In the genomic region with DNA sequence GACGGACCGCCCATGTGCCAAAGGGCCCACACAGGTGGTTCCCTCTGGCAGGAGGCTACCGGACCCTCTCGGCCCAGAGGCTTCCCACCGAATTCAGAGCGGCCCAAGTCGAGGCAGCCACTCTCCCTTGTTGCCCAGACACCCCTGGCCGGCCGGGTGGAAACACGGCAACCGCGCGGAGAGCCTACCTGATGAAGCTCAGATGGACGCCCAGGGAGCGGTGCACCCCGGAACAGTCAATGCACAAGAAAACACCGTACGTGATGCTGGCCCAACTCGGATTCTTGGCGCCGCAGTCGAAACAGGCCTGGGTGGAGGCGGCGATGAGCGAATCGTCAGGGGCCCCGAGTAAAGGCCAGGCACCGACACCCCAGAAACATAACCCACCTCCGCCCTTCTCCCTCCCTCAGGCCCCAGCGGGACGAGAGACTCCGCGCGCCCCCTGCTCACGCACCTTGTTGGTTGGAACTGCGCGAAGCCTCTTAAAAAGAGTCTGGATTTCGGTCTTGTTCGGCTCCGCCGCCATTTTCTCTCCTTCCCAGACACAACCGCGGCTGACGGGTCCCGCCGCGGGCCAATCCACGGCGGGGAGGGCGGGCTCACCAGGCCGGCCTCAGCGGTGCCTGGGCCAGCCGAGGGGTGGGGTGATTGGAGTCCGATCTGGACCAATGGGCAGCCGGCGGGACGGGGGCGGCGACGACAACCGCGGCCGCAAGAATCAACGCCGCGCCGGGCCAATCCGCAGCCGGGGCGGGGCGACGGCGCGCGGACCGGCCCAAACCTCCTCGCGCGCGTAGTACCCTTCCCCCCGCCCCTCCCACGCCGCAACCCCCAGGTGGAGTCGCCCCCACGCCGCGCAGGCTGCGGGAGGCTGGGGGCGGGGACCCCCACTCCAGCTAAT, we compare ENCODE assay signal across 8 cellular contexts. TPM values are rescaled to one million over a fixed set of nuclear protein-coding genes. Genes with fewer than 3 reads are reported as not detected.
DNase-seq lines count a peak whose midpoint lies in the region; ATAC-seq and TF ChIP-seq lines count a peak whose summit lies in the region.

A gene (minus strand): TSS at position 552 of the 901 bp plus-strand sequence. CDS start 26 bp downstream, at position 526.

- ATAC-seq in HG03439 (IDR thresholded peaks at IDR 0.05; ENCODE audit: unreplicated experiment), result peak; percentile 87

- DNase-seq in BE2C (peak; percentile 94), GM19238 (ENCODE audit: insufficient read length, low spot score) (peak; percentile 100), NCI-H510A (lab: John Stamatoyannopoulos, UW) (peak; percentile 72), cerebellum (ENCODE audit: low spot score) (peak; percentile 100), kidney glomerular epithelial cell (lab: John Stamatoyannopoulos, UW) (peak; percentile 89)
- peak; percentile 92 to 93 for DNase-seq in activated CD4-positive, alpha-beta T cell treated with anti-CD3 and anti-CD28 coated beads for 24 hours (ENCODE audit: low read depth in 2 of 2)
- peak; percentile 92 to 96 for DNase-seq in stimulated activated CD4-positive, alpha-beta T cell treated with anti-CD3 and anti-CD28 coated beads, Interleukin-15, amount 100 ng/mL, for 48 hours (ENCODE audit: low read depth in 2 of 2)

- peak within 1 kb of the TSS; percentile 82 for H3K4me3 ChIP-seq in BE2C (ENCODE audit: low read depth, low read length)

- H3K9me3 ChIP-seq in BE2C, result no peaks in the 10 kb centered on the region

- peaks cover 11% of the 10 kb centered on the region for H3K36me3 ChIP-seq in BE2C

- no peak for TF ChIP-seq CTCF in BE2C (IDR thresholded peaks at IDR 0.05; ENCODE audit: low read depth, low read length)

- peaks cover 6% of the 10 kb centered on the region for H3K4me1 ChIP-seq in BE2C

- H3K27me3 ChIP-seq in BE2C, result no peaks in the 10 kb centered on the region

RNA-seq across cellular contexts. Expression of the gene that starts here (rescaled TPM):
- 64.1 TPM for polyA plus RNA-seq in BE2C (2012; ENCODE audit: insufficient read depth, insufficient read length, low read depth)
- 93.0 TPM for total RNA-seq in cerebellum

Comparison
In these comparisons a context has a peak if more than half of its experiments do, and no peak if none do; other contexts are left out.
1. Peak in every context shown above with its lines: DNase-seq, ATAC-seq and H3K4me3 ChIP-seq.